Comparison of ENCODE assay signal across 1 cellular context in the genomic region with DNA sequence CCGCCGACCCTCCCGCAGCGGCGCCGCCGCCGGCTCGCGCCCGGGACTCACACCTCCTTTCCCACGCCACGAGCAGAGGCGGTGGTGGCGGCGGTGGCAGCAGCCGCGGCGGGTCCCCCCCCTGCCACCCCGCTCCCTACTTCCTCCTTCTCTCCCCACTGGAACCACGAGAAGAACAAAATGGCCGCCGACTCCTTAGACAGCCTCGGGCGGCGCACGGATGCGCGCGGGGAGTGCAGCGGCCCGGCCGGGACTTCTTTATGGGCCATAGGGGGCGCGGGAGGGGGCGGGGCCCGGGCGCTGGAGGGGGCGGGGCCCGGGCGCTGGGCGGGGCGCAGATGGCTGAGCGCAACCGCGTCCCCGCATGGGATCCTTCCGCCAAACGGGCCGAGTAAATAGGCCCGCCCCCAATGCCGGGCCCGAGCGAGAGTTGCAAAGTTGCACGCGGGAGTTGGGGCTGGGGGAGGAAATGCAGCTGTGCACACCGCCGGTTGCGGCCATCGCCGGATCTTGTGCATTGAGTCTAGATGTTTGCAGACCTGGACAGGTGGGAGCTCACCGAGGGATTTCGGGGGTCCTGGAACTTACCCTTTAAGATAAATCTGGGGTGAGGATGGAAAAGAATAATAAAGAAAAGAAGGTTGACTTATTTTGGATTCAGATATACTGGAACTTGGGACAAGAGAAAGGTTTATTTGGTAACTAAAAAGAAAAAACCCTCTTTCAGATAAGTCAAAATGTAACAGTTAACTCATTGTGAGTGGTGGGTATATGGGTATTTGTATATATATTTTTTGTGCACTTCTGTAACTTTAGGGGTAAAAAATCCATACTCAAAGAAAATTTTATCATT.
A peak's percentile ranks its signal among the peaks of the same experiment; 100 is the strongest.
TF ChIP-seq lines count a peak whose summit lies in the region.

Gene PPP1CC (minus strand): TSS at position 174 of the 853 bp plus-strand sequence. CDS start 184 bp downstream, outside the sequence.

TF ChIP-seq in HepG2, 621 proteins besides CTCF, POLR2A, EP300 and RAD21 (continued from another document and continues in another):
- TF ChIP-seq ZNF691 (CRISPR knock-in tag; IDR thresholded peaks at IDR 0.05; ENCODE audit: borderline replicate concordance, low read depth) (no peak), ZNF354B (CRISPR knock-in tag; IDR thresholded peaks at IDR 0.05) (no peak), ZNF674 (CRISPR knock-in tag; IDR thresholded peaks at IDR 0.05; ENCODE audit: low read depth) (no peak), POLR2G (IDR thresholded peaks at IDR 0.05; ENCODE audit: low read depth, low read length) (peak; percentile 87), PHF8 (CRISPR knock-in tag; IDR thresholded peaks at IDR 0.05) (peak; percentile 75), ZNF253 (CRISPR knock-in tag; IDR thresholded peaks at IDR 0.05; ENCODE audit: borderline replicate concordance) (no peak), ZNF879 (CRISPR knock-in tag; IDR thresholded peaks at IDR 0.05) (no peak), RFXANK (CRISPR knock-in tag; IDR thresholded peaks at IDR 0.05) (no peak), ZNF329 (CRISPR knock-in tag; IDR thresholded peaks at IDR 0.05; ENCODE audit: low read depth) (no peak), SKI (IDR thresholded peaks at IDR 0.05; ENCODE audit: partially characterized antibody) (peak; percentile 10), KLF13 (CRISPR knock-in tag; IDR thresholded peaks at IDR 0.05) (no peak), CREB3 (CRISPR knock-in tag; IDR thresholded peaks at IDR 0.05) (peak; percentile 31; the same call in 1 of the 2 replicates), ZMYM2 (CRISPR knock-in tag; IDR thresholded peaks at IDR 0.05) (no peak), ZNF678 (CRISPR knock-in tag; IDR thresholded peaks at IDR 0.05) (no peak), POGZ (CRISPR knock-in tag; IDR thresholded peaks at IDR 0.05) (peak; percentile 87), ZNF552 (CRISPR knock-in tag; IDR thresholded peaks at IDR 0.05; ENCODE audit: borderline replicate concordance) (no peak), NBN (conservative IDR thresholded peaks at IDR 0.05) (no peak), SETDB1 (CRISPR knock-in tag; IDR thresholded peaks at IDR 0.05; ENCODE audit: borderline replicate concordance) (no peak), ZNF556 (CRISPR knock-in tag; IDR thresholded peaks at IDR 0.05; ENCODE audit: borderline replicate concordance) (no peak), SMAD1 (CRISPR knock-in tag; IDR thresholded peaks at IDR 0.05; ENCODE audit: borderline replicate concordance, low read depth) (no peak), HOXD1 (CRISPR knock-in tag; IDR thresholded peaks at IDR 0.05) (no peak), FOXK2 (IDR thresholded peaks at IDR 0.05) (no peak), ZSCAN25 (CRISPR knock-in tag; IDR thresholded peaks at IDR 0.05) (0 out of 2 replicates have a peak, but pooled peaks have one; percentile 13), ZNF101 (CRISPR knock-in tag; IDR thresholded peaks at IDR 0.05; ENCODE audit: borderline replicate concordance, low read depth) (no peak), USF2 (IDR thresholded peaks at IDR 0.05; ENCODE audit: low read depth, low read length) (no peak), USF2 (CRISPR knock-in tag; IDR thresholded peaks at IDR 0.05; ENCODE audit: borderline replicate concordance) (no peak), IRX3 (CRISPR knock-in tag; IDR thresholded peaks at IDR 0.05; ENCODE audit: borderline replicate concordance, low read depth) (no peak), GATAD2A (CRISPR knock-in tag; IDR thresholded peaks at IDR 0.05) (peak; percentile 54; the same call in 1 of the 2 replicates), ZNF703 (CRISPR knock-in tag; IDR thresholded peaks at IDR 0.05; ENCODE audit: borderline replicate concordance) (no peak), HNRNPK (IDR thresholded peaks at IDR 0.05; ENCODE audit: low read depth, low read length, poor library complexity, severe bottlenecking) (peak; percentile 50), MTF1 (CRISPR knock-in tag; IDR thresholded peaks at IDR 0.05) (no peak), ZNF432 (CRISPR knock-in tag; IDR thresholded peaks at IDR 0.05; ENCODE audit: borderline replicate concordance) (no peak), ZFP90 (CRISPR knock-in tag; IDR thresholded peaks at IDR 0.05; ENCODE audit: borderline replicate concordance) (no peak; the same call in 1 of the 2 replicates), MXD4 (CRISPR knock-in tag; IDR thresholded peaks at IDR 0.05) (no peak), ZNF577 (CRISPR knock-in tag; IDR thresholded peaks at IDR 0.05; ENCODE audit: borderline replicate concordance, low read depth) (no peak), ZNF547 (CRISPR knock-in tag; IDR thresholded peaks at IDR 0.05) (peak; percentile 54; the same call in 1 of the 2 replicates), SNAPC2 (CRISPR knock-in tag; IDR thresholded peaks at IDR 0.05) (no peak), MIER2 (CRISPR knock-in tag; IDR thresholded peaks at IDR 0.05) (no peak), TBP (CRISPR knock-in tag; IDR thresholded peaks at IDR 0.05) (no peak), ZBTB34 (CRISPR knock-in tag; IDR thresholded peaks at IDR 0.05) (no peak), ARNT2 (CRISPR knock-in tag; IDR thresholded peaks at IDR 0.05; ENCODE audit: low read depth) (peak; percentile 74), ZFP91 (CRISPR knock-in tag; IDR thresholded peaks at IDR 0.05; ENCODE audit: borderline replicate concordance) (peak; percentile 27), ZBTB7A (CRISPR knock-in tag; IDR thresholded peaks at IDR 0.05) (no peak), NFKBIZ (CRISPR knock-in tag; IDR thresholded peaks at IDR 0.05) (no peak), ZSCAN20 (CRISPR knock-in tag; IDR thresholded peaks at IDR 0.05; ENCODE audit: borderline replicate concordance) (0 out of 2 replicates have a peak, but pooled peaks have one; percentile 59), NKX3-1 (CRISPR knock-in tag; IDR thresholded peaks at IDR 0.05) (0 out of 2 replicates have a peak, but pooled peaks have one; percentile 13), SP2 (CRISPR knock-in tag; IDR thresholded peaks at IDR 0.05) (no peak), HCFC1 (IDR thresholded peaks at IDR 0.05; ENCODE audit: low read depth, low read length) (no peak), HDAC6 (IDR thresholded peaks at IDR 0.05; ENCODE audit: low read depth, low read length) (no peak), ZNF749 (CRISPR knock-in tag; IDR thresholded peaks at IDR 0.05; ENCODE audit: borderline replicate concordance) (no peak), POLR2AphosphoS2 (IDR thresholded peaks at IDR 0.05; ENCODE audit: low read depth, low read length) (no peak), CREB1 (IDR thresholded peaks at IDR 0.05) (0 out of 2 replicates have a peak, but pooled peaks have one; percentile 22), CREB1 (CRISPR knock-in tag; IDR thresholded peaks at IDR 0.05) (peak; percentile 26; the same call in 1 of the 2 replicates), MXI1 (IDR thresholded peaks at IDR 0.05; ENCODE audit: borderline replicate concordance, low read depth, low read length) (peak; percentile 79; the same call in 1 of the 3 replicates), CAMTA2 (CRISPR knock-in tag; IDR thresholded peaks at IDR 0.05; ENCODE audit: borderline replicate concordance) (no peak), GATAD1 (CRISPR knock-in tag; IDR thresholded peaks at IDR 0.05) (peak; percentile 42; the same call in 1 of the 2 replicates)
- TF ChIP-seq, protein P1, sequence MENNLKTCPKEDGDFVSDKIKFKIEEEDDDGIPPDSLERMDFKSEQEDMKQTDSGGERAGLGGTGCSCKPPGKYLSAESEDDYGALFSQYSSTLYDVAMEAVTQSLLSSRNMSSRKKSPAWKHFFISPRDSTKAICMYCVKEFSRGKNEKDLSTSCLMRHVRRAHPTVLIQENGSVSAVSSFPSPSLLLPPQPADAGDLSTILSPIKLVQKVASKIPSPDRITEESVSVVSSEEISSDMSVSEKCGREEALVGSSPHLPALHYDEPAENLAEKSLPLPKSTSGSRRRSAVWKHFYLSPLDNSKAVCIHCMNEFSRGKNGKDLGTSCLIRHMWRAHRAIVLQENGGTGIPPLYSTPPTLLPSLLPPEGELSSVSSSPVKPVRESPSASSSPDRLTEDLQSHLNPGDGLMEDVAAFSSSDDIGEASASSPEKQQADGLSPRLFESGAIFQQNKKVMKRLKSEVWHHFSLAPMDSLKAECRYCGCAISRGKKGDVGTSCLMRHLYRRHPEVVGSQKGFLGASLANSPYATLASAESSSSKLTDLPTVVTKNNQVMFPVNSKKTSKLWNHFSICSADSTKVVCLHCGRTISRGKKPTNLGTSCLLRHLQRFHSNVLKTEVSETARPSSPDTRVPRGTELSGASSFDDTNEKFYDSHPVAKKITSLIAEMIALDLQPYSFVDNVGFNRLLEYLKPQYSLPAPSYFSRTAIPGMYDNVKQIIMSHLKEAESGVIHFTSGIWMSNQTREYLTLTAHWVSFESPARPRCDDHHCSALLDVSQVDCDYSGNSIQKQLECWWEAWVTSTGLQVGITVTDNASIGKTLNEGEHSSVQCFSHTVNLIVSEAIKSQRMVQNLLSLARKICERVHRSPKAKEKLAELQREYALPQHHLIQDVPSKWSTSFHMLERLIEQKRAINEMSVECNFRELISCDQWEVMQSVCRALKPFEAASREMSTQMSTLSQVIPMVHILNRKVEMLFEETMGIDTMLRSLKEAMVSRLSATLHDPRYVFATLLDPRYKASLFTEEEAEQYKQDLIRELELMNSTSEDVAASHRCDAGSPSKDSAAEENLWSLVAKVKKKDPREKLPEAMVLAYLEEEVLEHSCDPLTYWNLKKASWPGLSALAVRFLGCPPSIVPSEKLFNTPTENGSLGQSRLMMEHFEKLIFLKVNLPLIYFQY (CRISPR knock-in tag; IDR thresholded peaks at IDR 0.05; ENCODE audit: borderline replicate concordance): peak; percentile 78
- TF ChIP-seq, protein P2, sequence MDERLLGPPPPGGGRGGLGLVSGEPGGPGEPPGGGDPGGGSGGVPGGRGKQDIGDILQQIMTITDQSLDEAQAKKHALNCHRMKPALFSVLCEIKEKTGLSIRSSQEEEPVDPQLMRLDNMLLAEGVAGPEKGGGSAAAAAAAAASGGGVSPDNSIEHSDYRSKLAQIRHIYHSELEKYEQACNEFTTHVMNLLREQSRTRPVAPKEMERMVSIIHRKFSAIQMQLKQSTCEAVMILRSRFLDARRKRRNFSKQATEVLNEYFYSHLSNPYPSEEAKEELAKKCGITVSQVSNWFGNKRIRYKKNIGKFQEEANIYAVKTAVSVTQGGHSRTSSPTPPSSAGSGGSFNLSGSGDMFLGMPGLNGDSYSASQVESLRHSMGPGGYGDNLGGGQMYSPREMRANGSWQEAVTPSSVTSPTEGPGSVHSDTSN (CRISPR knock-in tag; IDR thresholded peaks at IDR 0.05): no peak
